19 cellular contexts compared by ENCODE assay signal in the genomic region with DNA sequence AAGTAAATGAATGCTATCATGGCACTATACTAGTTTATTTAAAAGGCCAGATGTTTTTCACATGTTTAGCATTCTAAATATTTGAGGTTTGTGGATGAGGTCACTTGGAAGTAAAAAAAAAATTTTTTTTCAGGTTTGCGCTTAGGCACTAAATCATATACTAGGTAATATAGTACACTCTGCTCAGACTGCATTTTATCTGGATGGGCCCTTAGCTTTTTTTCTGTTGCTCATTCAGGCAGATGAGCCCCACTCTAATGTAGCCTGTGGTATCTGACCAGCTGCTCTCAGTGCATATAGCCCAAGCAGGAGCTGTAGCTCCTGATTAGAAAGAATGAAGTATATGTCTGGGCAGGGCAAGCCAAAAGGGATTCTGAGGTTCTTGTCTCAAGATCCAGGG.
"Had no signal": no experiment of that assay in that cellular context is flagged by ENCODE, and none has a peak within 500 bp of the region (broad histone marks: within the 10 kb centered on the region; RNA-seq: fewer than 3 reads in every experiment).

No MANE protein-coding gene starts in this region.

- H3K27me3 ChIP-seq: dorsolateral prefrontal cortex, hepatocyte, pancreas, suprapubic skin, thyroid gland had no signal

- DNase-seq: cortex of kidney; dorsolateral prefrontal cortex; effector CD8-positive, alpha-beta T cell; foreskin keratinocyte; head of caudate nucleus; kidney; left cardiac atrium; left ventricle myocardium inferior; lower lobe of right lung; natural killer cell; nucleus accumbens; pancreas; right cardiac atrium; stimulated activated CD4-positive, alpha-beta T cell treated with anti-CD3 and anti-CD28 coated beads, Interleukin-4, amount 100 ng/mL, for 1 hour; stimulated activated CD8-positive, alpha-beta memory T cell treated with anti-CD3 and anti-CD28 coated beads, Interleukin-4, amount 100 ng/mL, for 48 hours; stimulated activated naive CD8-positive, alpha-beta T cell treated with anti-CD3 and anti-CD28 coated beads, Interleukin-15, Interleukin-2, amounts not matched to agents 100 U/mL and 50 U/mL, for 24 hours; thyroid gland had no signal

- H3K9me3 ChIP-seq: lower lobe of right lung, pancreas, suprapubic skin, thyroid gland had no signal

- H2AFZ ChIP-seq: hepatocyte had no signal

- H3K27ac ChIP-seq: dorsolateral prefrontal cortex, foreskin keratinocyte, hepatocyte, left ventricle myocardium inferior, lower lobe of right lung, pancreas, suprapubic skin, thyroid gland had no signal

- H3K4me1 ChIP-seq: foreskin keratinocyte, lower lobe of right lung, pancreas, suprapubic skin, thyroid gland had no signal

- H3K4me3 ChIP-seq: dorsolateral prefrontal cortex, hepatocyte, left ventricle myocardium inferior, lower lobe of right lung, pancreas, suprapubic skin, thyroid gland had no signal

- H3K79me2 ChIP-seq: hepatocyte had no signal

- H3K4me2 ChIP-seq: hepatocyte had no signal

- ATAC-seq: lower lobe of right lung; pancreas; right cardiac atrium; stimulated activated naive CD8-positive, alpha-beta T cell treated with anti-CD3 and anti-CD28 coated beads, Interleukin-15, Interleukin-2, amounts not matched to agents 100 U/mL and 50 U/mL, for 24 hours had no signal

- H3K36me3 ChIP-seq: left ventricle myocardium inferior, lower lobe of right lung, pancreas, suprapubic skin, thyroid gland had no signal
